26 cellular contexts compared by ENCODE assay signal in the genomic region with DNA sequence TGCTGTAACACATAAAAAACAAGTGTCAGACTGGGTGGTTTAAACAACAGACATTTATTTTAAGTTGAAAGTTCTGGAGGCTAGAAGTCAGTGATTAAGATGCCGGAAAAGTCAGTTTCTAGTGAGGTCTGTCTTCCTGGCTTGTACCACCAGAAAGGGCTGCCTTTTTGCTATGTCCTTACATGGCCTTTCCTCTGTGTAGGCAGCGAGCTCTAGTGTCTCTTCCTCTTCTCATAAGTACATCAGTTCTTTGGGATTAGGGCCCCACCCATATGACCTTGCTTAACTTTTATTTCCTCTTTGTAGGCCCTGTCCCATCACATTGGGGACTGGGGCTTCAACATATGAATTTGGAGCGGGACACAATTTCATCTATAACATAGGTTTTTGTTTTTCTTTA.
DNase-seq lines count a peak whose midpoint lies in the region; ATAC-seq, FAIRE-seq and TF ChIP-seq lines count a peak whose summit lies in the region.
"Had no signal": no experiment of that assay in that cellular context is flagged by ENCODE, and none has a peak within 500 bp of the region (broad histone marks: within the 10 kb centered on the region; RNA-seq: fewer than 3 reads in every experiment).

No MANE protein-coding gene starts in this region.

- POLR2A ChIA-PET in CD8-positive, alpha-beta T cell (lab: Charles Lee) = no interaction called here

- no peaks in the 10 kb centered on the region for H3K9me3 ChIP-seq in CD8-positive, alpha-beta T cell (ENCODE audit: low read length)
- H3K9me3 ChIP-seq in left lung = no peaks in the 10 kb centered on the region
- H3K9me3 ChIP-seq in endodermal cell (ENCODE audit: control insufficient read depth, low read length) = peaks cover 15% of the 10 kb centered on the region
- H3K9me3 ChIP-seq in ascending aorta = no peaks in the 10 kb centered on the region
- H3K9me3 ChIP-seq in small intestine (ENCODE audit: control insufficient read depth, low read depth) = no peaks in the 10 kb centered on the region
- H3K9me3 ChIP-seq: Caco-2, esophagus squamous epithelium, heart left ventricle had no signal

- 89 to 97% methylated on average over 1 to 3 of the region's 3 CpGs for WGBS in endodermal cell (ENCODE audit: insufficient coverage in 1 of 2, insufficient read length in 1 of 2), 2 experiments
- 89 to 94% (median 91%) methylated on average over 3 of the region's 3 CpGs for whole genome bisulfite sequencing in small intestine, 3 donors

- H3K4me1 Mint-ChIP-seq in CD8-positive, alpha-beta T cell (ENCODE audit: low read depth) = peaks cover 32% of the 10 kb centered on the region
- H3K4me1 Mint-ChIP-seq in endodermal cell = peaks cover 7% of the 10 kb centered on the region

- no peak overlapping the region for H3K9ac ChIP-seq in endodermal cell (ENCODE audit: extremely low read depth, low read length, poor library complexity, severe bottlenecking)

- CTCF ChIA-PET in CD8-positive, alpha-beta T cell (lab: Charles Lee) = no interaction called here

- no peak overlapping the region for H3K4me3 ChIP-seq in CD8-positive, alpha-beta T cell (ENCODE audit: low read depth, low read length)
- H3K4me3 ChIP-seq in left lung (no peak overlapping the region), endodermal cell (ENCODE audit: low read length) (no peak overlapping the region), ascending aorta (no peak overlapping the region), small intestine (ENCODE audit: low read depth in 1 of 2, low read length in 2 of 2) (no peak overlapping the region)
- H3K4me3 ChIP-seq: esophagus squamous epithelium, heart left ventricle, lung had no signal

- H3K9me3 Mint-ChIP-seq in CD8-positive, alpha-beta T cell = no peaks in the 10 kb centered on the region
- peaks cover 10% of the 10 kb centered on the region for H3K9me3 Mint-ChIP-seq in endodermal cell
- H3K9me3 Mint-ChIP-seq: immature natural killer cell; naive thymus-derived CD4-positive, alpha-beta T cell; T-helper 2 cell treated with Interferon-gamma antibody and Interleukin-4, amounts not matched to agents 5 μg/mL and 100 μg/mL, for 36 hours had no signal

- intact Hi-C loops in CD8-positive, alpha-beta T cell (cut with DNase I, micrococcal nuclease) = no loop called here
- intact Hi-C loops in left lung (cut with DNase I) = no loop called here
- intact Hi-C loops in ascending aorta (cut with DNase I) = loop anchor here (10.0 kb wide), 1 partner anchor 76 kb away; no protein-coding TSS in a partner anchor

- ATAC-seq in CD8-positive, alpha-beta T cell = no peak
- ATAC-seq in GM19463 (IDR thresholded peaks at IDR 0.05; ENCODE audit: unreplicated experiment) (peak; percentile 55), left lung (peak; percentile 57)
- ATAC-seq: naive thymus-derived CD4-positive, alpha-beta T cell had no signal

- no peaks in the 10 kb centered on the region for H3K27me3 ChIP-seq in CD8-positive, alpha-beta T cell (ENCODE audit: insufficient read depth, low read length)
- H3K27me3 ChIP-seq in left lung (no peaks in the 10 kb centered on the region), endodermal cell (ENCODE audit: control insufficient read depth, insufficient read depth, low read length, poor library complexity, severe bottlenecking) (no peaks in the 10 kb centered on the region), ascending aorta (no peaks in the 10 kb centered on the region), small intestine (ENCODE audit: control insufficient read depth in 2 of 2, insufficient read depth in 2 of 2, low read length in 2 of 2) (no peaks in the 10 kb centered on the region)
- H3K27me3 ChIP-seq: esophagus squamous epithelium, heart left ventricle had no signal

- peak overlapping the region; percentile 33 for H3K27ac Mint-ChIP-seq in CD8-positive, alpha-beta T cell
- H3K27ac Mint-ChIP-seq in endodermal cell = no peak overlapping the region
- H3K27ac Mint-ChIP-seq: T-helper 2 cell treated with Interferon-gamma antibody and Interleukin-4, amounts not matched to agents 5 μg/mL and 100 μg/mL, for 36 hours had no signal

- FAIRE-seq in small intestine (lab: Jason Lieb, UNC) = no peak

- H3K4me1 ChIP-seq in CD8-positive, alpha-beta T cell (ENCODE audit: insufficient read depth, low read length) = no peaks in the 10 kb centered on the region
- H3K4me1 ChIP-seq in left lung (peaks cover 0 to 8% of the 10 kb centered on the region in 2 donors), endodermal cell (ENCODE audit: control insufficient read depth, insufficient read depth, low read length) (no peaks in the 10 kb centered on the region), ascending aorta (peaks cover 0 to 3% of the 10 kb centered on the region in 2 donors), small intestine (ENCODE audit: control insufficient read depth in 2 of 2, insufficient read depth in 1 of 2, low read depth in 1 of 2, low read length in 1 of 2) (no peaks in the 10 kb centered on the region)
- H3K4me1 ChIP-seq: Caco-2, esophagus squamous epithelium had no signal

- no peaks in the 10 kb centered on the region for H3K27me3 Mint-ChIP-seq in CD8-positive, alpha-beta T cell (ENCODE audit: low read depth)
- H3K27me3 Mint-ChIP-seq in endodermal cell (ENCODE audit: insufficient read depth) = no peaks in the 10 kb centered on the region
- H3K27me3 Mint-ChIP-seq: naive thymus-derived CD4-positive, alpha-beta T cell had no signal

- no peak for TF ChIP-seq CTCF in CD8-positive, alpha-beta T cell (IDR thresholded peaks at IDR 0.05)
- no peak for TF ChIP-seq CTCF in left lung (IDR thresholded peaks at IDR 0.05)
- no peak for TF ChIP-seq CTCF in endodermal cell (conservative IDR thresholded peaks at IDR 0.05)
- TF ChIP-seq CTCF in ascending aorta (IDR thresholded peaks at IDR 0.05) = no peak

- H3K4me3 Mint-ChIP-seq in CD8-positive, alpha-beta T cell = no peak overlapping the region
- H3K4me3 Mint-ChIP-seq in endodermal cell = no peak overlapping the region
- H3K4me3 Mint-ChIP-seq: immature natural killer cell; naive thymus-derived CD4-positive, alpha-beta T cell; T-helper 2 cell treated with Interferon-gamma antibody and Interleukin-4, amounts not matched to agents 5 μg/mL and 100 μg/mL, for 36 hours had no signal

- no peak for DNase-seq in CD8-positive, alpha-beta T cell
- DNase-seq in NOMO-1 (lab: John Stamatoyannopoulos, UW; ENCODE audit: unreplicated experiment in 2 of 2) = peak; percentile 38 to 55
- DNase-seq in left lung = no peak
- DNase-seq in NCI-H1105 treated with DMSO at 0.1 percent for 48 hours (lab: John Stamatoyannopoulos, UW) = no peak
- DNase-seq in endodermal cell = no peak
- DNase-seq in ascending aorta (ENCODE audit: low spot score in 2 of 2) = no peak
- DNase-seq in small intestine = no peak
- DNase-seq: activated gamma-delta T cell treated with Interleukin-2 at 50 U/mL for 16 hours; amygdala; Caco-2; central memory CD4-positive, alpha-beta T cell; effector CD4-positive, alpha-beta T cell; EL; esophagus squamous epithelium; heart left ventricle; immature natural killer cell; IMR-90; naive thymus-derived CD4-positive, alpha-beta T cell; NCI-H1092 treated with DMSO at 0.1 percent for 48 hours; NCI-H2107; NCI-H524; PC-3; stimulated activated CD4-positive, alpha-beta T cell treated with anti-CD3 and anti-CD28 coated beads, Interleukin-1b, Interleukin-23, amount 100 ng/mL, for 48 hours had no signal

- no peak overlapping the region for H3K27ac ChIP-seq in CD8-positive, alpha-beta T cell (ENCODE audit: low read depth, low read length)
- H3K27ac ChIP-seq in left lung (no peak overlapping the region), endodermal cell (ENCODE audit: low read depth, low read length) (no peak overlapping the region), ascending aorta (no peak overlapping the region), small intestine (ENCODE audit: low read depth in 1 of 2, low read length in 1 of 2) (no peak overlapping the region)
- H3K27ac ChIP-seq: esophagus squamous epithelium, heart left ventricle had no signal

- H3K36me3 ChIP-seq in CD8-positive, alpha-beta T cell (ENCODE audit: insufficient read depth, low read length) = no peaks in the 10 kb centered on the region
- no peaks in the 10 kb centered on the region for H3K36me3 ChIP-seq in left lung
- H3K36me3 ChIP-seq in endodermal cell (ENCODE audit: control insufficient read depth, insufficient read depth, low read length) = peaks cover 21% of the 10 kb centered on the region
- peaks cover 0 to 4% of the 10 kb centered on the region in 2 donors for H3K36me3 ChIP-seq in ascending aorta
- H3K36me3 ChIP-seq in small intestine (ENCODE audit: control insufficient read depth in 2 of 2, insufficient read depth in 2 of 2, low read length in 2 of 2) = no peaks in the 10 kb centered on the region
- H3K36me3 ChIP-seq: esophagus squamous epithelium had no signal

- peaks cover 22% of the 10 kb centered on the region for H3K36me3 Mint-ChIP-seq in CD8-positive, alpha-beta T cell
- peaks cover 19% of the 10 kb centered on the region for H3K36me3 Mint-ChIP-seq in endodermal cell (ENCODE audit: low read depth)

Comparison
In these comparisons a context has a peak if more than half of its experiments do, and no peak if none do; other contexts are left out.
1. DNase-seq: peak in NOMO-1 (2 of 2); none in CD8-positive, alpha-beta T cell (0 of 7), left lung (0 of 2), NCI-H1105 treated with DMSO at 0.1 percent for 48 hours (single experiment), endodermal cell (single experiment), ascending aorta (0 of 2) and small intestine (single experiment).